Comparison of ENCODE assay signal across 8 cellular contexts in genomic region chr2:190366248-190366753, GRCh38.
"Had no signal": no experiment of that assay in that cellular context is flagged by ENCODE, and none has a peak within 500 bp of the region (broad histone marks: within the 10 kb centered on the region; RNA-seq: fewer than 3 reads in every experiment).

No MANE protein-coding gene starts in this region.

- ATAC-seq: HepG2 had no signal

- H2AFZ ChIP-seq: GM23248 had no signal

- H3K9ac ChIP-seq: GM23248 had no signal

- H3K4me3 ChIP-seq: GM23248 had no signal

- H3K27ac ChIP-seq: GM23248 had no signal

- FAIRE-seq: H54, HepG2 had no signal

- DNase-seq: GM23248, GOT3, H9, HCEC 1CT, HFFc6, KG1 had no signal
